ENCODE assay signal across 10 cellular contexts in genomic region chr7:18530224-18531179, GRCh38. TPM values are rescaled to one million over a fixed set of nuclear protein-coding genes. Genes with fewer than 3 reads are reported as not detected.
DNase-seq lines count a peak whose midpoint lies in the region; ATAC-seq and TF ChIP-seq lines count a peak whose summit lies in the region.
"Had no signal": no experiment of that assay in that cellular context is flagged by ENCODE, and none has a peak within 500 bp of the region (broad histone marks: within the 10 kb centered on the region; RNA-seq: fewer than 3 reads in every experiment).

No MANE protein-coding gene starts in this region.

- H3K36me3 ChIP-seq in GM23248 (ENCODE audit: low read depth), result no peaks in the 10 kb centered on the region
- H3K36me3 ChIP-seq: cardiac muscle cell had no signal

- no peaks in the 10 kb centered on the region for H4K20me1 ChIP-seq in GM23248 (ENCODE audit: insufficient read depth)

- H3K9me3 Mint-ChIP-seq in activated T-cell treated with anti-CD3 and anti-CD28 coated beads, Interleukin-2, amount 50 U/mL, for 24 hours, result no peaks in the 10 kb centered on the region

- H2AFZ ChIP-seq in GM23248, result no peak overlapping the region

- H3K9me2 ChIP-seq in GM23248 (ENCODE audit: insufficient read depth), result no peaks in the 10 kb centered on the region

- 77 to 80% methylated on average over 5 of the region's 5 CpGs for WGBS in GM23248 (ENCODE audit: low coverage in 1 of 2, low lambda C conversion rate in 2 of 2, missing lambda C conversion rate in 2 of 2), 2 experiments

- no peak overlapping the region for H3K27ac ChIP-seq in GM23248
- H3K27ac ChIP-seq: cardiac muscle cell had no signal

- H3K9me3 ChIP-seq in GM23248 (ENCODE audit: low read depth), result no peaks in the 10 kb centered on the region

- no peaks in the 10 kb centered on the region for H3K4me1 ChIP-seq in GM23248 (ENCODE audit: insufficient read depth)

- no peak overlapping the region for H3K27ac Mint-ChIP-seq in activated T-cell treated with anti-CD3 and anti-CD28 coated beads, Interleukin-2, amount 50 U/mL, for 24 hours

- no peaks in the 10 kb centered on the region for H3K4me1 Mint-ChIP-seq in activated T-cell treated with anti-CD3 and anti-CD28 coated beads, Interleukin-2, amount 50 U/mL, for 24 hours (ENCODE audit: low read depth)

- no peaks in the 10 kb centered on the region for H3F3A ChIP-seq in GM23248 (ENCODE audit: insufficient read depth)

- in situ Hi-C loops in GM23248 (cut with MboI), result no loop called here

- peak; percentile 79 for DNase-seq in renal cortical epithelial cell (ENCODE audit: low read depth)
- no peak for DNase-seq in activated T-cell treated with anti-CD3 and anti-CD28 coated beads, Interleukin-2, amount 50 U/mL, for 24 hours
- no peak for DNase-seq in SW480 (ENCODE audit: low spot score)
- DNase-seq in GM23248, result no peak
- DNase-seq in HEK293T (ENCODE audit: extremely low spot score), result no peak
- DNase-seq: GF-D8 had no signal

- no peaks in the 10 kb centered on the region for H3K27me3 ChIP-seq in GM23248 (replicated peaks; ENCODE audit: insufficient read depth)
- H3K27me3 ChIP-seq: cardiac muscle cell had no signal

- no peak overlapping the region for H3K9ac ChIP-seq in GM23248

- no peaks in the 10 kb centered on the region for H3K79me2 ChIP-seq in GM23248 (ENCODE audit: insufficient read depth)

- peak; percentile 82 for ATAC-seq in GM18907 (IDR thresholded peaks at IDR 0.05; ENCODE audit: unreplicated experiment)
- ATAC-seq in HG02623 (IDR thresholded peaks at IDR 0.05; ENCODE audit: unreplicated experiment), result peak; percentile 84
- ATAC-seq in HG03558 (IDR thresholded peaks at IDR 0.05; ENCODE audit: extremely low read depth, unreplicated experiment), result peak; percentile 73

- H3K4me2 ChIP-seq in GM23248 (ENCODE audit: unreplicated experiment), result no peak overlapping the region

- POLR2A ChIA-PET in HEK293T (lab: Yijun Ruan, JAX), result no interaction called here

- no peaks in the 10 kb centered on the region for H3K27me3 Mint-ChIP-seq in activated T-cell treated with anti-CD3 and anti-CD28 coated beads, Interleukin-2, amount 50 U/mL, for 24 hours

- H3K4me3 ChIP-seq in GM23248, result no peak overlapping the region
- H3K4me3 ChIP-seq: cardiac muscle cell had no signal

- H3K4me3 Mint-ChIP-seq in activated T-cell treated with anti-CD3 and anti-CD28 coated beads, Interleukin-2, amount 50 U/mL, for 24 hours, result no peak overlapping the region

- H3K36me3 Mint-ChIP-seq in activated T-cell treated with anti-CD3 and anti-CD28 coated beads, Interleukin-2, amount 50 U/mL, for 24 hours (ENCODE audit: low read depth), result no peaks in the 10 kb centered on the region

- CTCF ChIA-PET in HEK293T (lab: Yijun Ruan, JAX), result no interaction called here

TF ChIP-seq in HEK293T, 16 proteins besides CTCF, POLR2A, EP300 and RAD21:
- TF ChIP-seq LEF1 (IDR thresholded peaks at IDR 0.05; ENCODE audit: borderline replicate concordance) (no peak), SP1 (IDR thresholded peaks at IDR 0.05) (no peak), ELF4 (IDR thresholded peaks at IDR 0.05) (no peak), BHLHE40 (IDR thresholded peaks at IDR 0.05; ENCODE audit: borderline replicate concordance) (no peak), PKNOX1 (IDR thresholded peaks at IDR 0.05) (no peak), L3MBTL2 (conservative IDR thresholded peaks at IDR 0.05) (no peak), FOXK2 (IDR thresholded peaks at IDR 0.05) (no peak), FOXA1 (IDR thresholded peaks at IDR 0.05) (no peak), NFRKB (IDR thresholded peaks at IDR 0.05) (no peak), TARDBP (IDR thresholded peaks at IDR 0.05) (no peak), FOXM1 (IDR thresholded peaks at IDR 0.05; ENCODE audit: borderline replicate concordance) (no peak), ZNF384 (IDR thresholded peaks at IDR 0.05) (no peak), HDGF (IDR thresholded peaks at IDR 0.05; ENCODE audit: borderline replicate concordance) (no peak), CTBP1 (IDR thresholded peaks at IDR 0.05; ENCODE audit: borderline replicate concordance) (no peak), SUZ12 (IDR thresholded peaks at IDR 0.05) (no peak)
TF ChIP-seq in HEK293T: peak in this region for 0.

RNA-seq across cellular contexts. Expression of gene HDAC9, which starts 35.0 kb away (rescaled TPM):
- total RNA-seq in renal cortical epithelial cell, result 41.8 and 97.6 TPM in 2 replicates
- total RNA-seq in GM23248 (2014; rRNA removed; shearing (Covaris generic)), result 1.6 and 2.1 TPM in 2 replicates
- 1.5 and 1.6 TPM in 2 replicates for polyA plus RNA-seq in GM23248 (2016; fragmentation: Nextera tagmentation; extraction: Ambion mirVana)

Comparison
In these comparisons a context has a peak if more than half of its experiments do, and no peak if none do; other contexts are left out.
1. RNA of gene HDAC9, which starts 35.0 kb away (total RNA-seq): 41.8 to 97.6 TPM in renal cortical epithelial cell; 1.6 to 2.1 TPM in GM23248; every median in the first group is over 10 times any median in the second.
2. Peak in every context shown above with its lines, with median percentiles within 50 percentile points of each other: ATAC-seq.